ENCODE assay signal across 8 cellular contexts in genomic region chr15:52179278-52180195, GRCh38. TPM values are rescaled to one million over a fixed set of nuclear protein-coding genes. Genes with fewer than 3 reads are reported as not detected.
A peak's percentile ranks its signal among the peaks of the same experiment; 100 is the strongest.
DNase-seq lines count a peak whose midpoint lies in the region; ATAC-seq, FAIRE-seq and TF ChIP-seq lines count a peak whose summit lies in the region.

No MANE protein-coding gene starts in this region.

- H3K36me3 ChIP-seq in K562 (ENCODE audit: control insufficient read depth, insufficient read depth, low read length) (no peaks in the 10 kb centered on the region), sigmoid colon (no peaks in the 10 kb centered on the region)

- no TSS peak for BruUV-seq in K562 (replicated peaks; lab: Mats Ljungman, UMichigan)

- FAIRE-seq in K562 (lab: Jason Lieb, UNC): peak; percentile 32

- H3K4me1 ChIP-seq in K562 (replicated peaks in 1 of 2; ENCODE audit: control insufficient read depth in 2 of 2, insufficient read depth in 2 of 2, low read length in 2 of 2) (peaks cover 2 to 15% of the 10 kb centered on the region in 2 experiments; a peak in 3 of 5 replicates), sigmoid colon (peaks cover 0 to 14% (median 12%) of the 10 kb centered on the region in 4 donors)

- H3K27ac ChIP-seq in K562 (ENCODE audit: extremely low read depth, low read depth, low read length): no peak overlapping the region
- peak overlapping the region; percentile 84 to 89 (median 89) for H3K27ac ChIP-seq in sigmoid colon

- no peak for TF ChIP-seq EP300 in K562 (IDR thresholded peaks at IDR 0.05; ENCODE audit: low read length)
- peak in 1 of 4 donors; percentile 9 for TF ChIP-seq EP300 in sigmoid colon (IDR thresholded peaks at IDR 0.05)

- intact Hi-C loops in K562 (cut with micrococcal nuclease): no loop called here
- intact Hi-C loops in sigmoid colon (cut with DNase I): loop anchor here (5.0 kb wide), 2 partner anchors 37 to 48 kb away; no protein-coding TSS in a partner anchor

- H3K9ac ChIP-seq in K562 (ENCODE audit: insufficient read depth in 1 of 2, low read depth in 2 of 2, low read length in 2 of 2): peak overlapping the region in 1 of 2 experiments; percentile 89; a peak in 2 of 4 replicates

- H4K20me1 ChIP-seq in K562 (replicated peaks; ENCODE audit: control insufficient read depth, insufficient read depth, low read length): 0 out of 2 replicates have a peak, but pooled peaks cover 5% of the 10 kb centered on the region

- no peaks in the 10 kb centered on the region for H3K79me2 ChIP-seq in K562 (ENCODE audit: control insufficient read depth, insufficient read depth, low read length)

- H3K4me3 ChIP-seq in K562: peak overlapping the region; percentile 56
- H3K4me3 ChIP-seq in sigmoid colon: peak overlapping the region; percentile 64 to 77 (median 68)

- CTCF ChIA-PET in K562 (lab: Yijun Ruan, JAX; ENCODE audit: low intra/inter-chr PET ratio): no interaction called here

- no peaks in the 10 kb centered on the region for H3K9me3 ChIP-seq in K562 (replicated peaks; ENCODE audit: control insufficient read depth, insufficient read depth, low read depth, low read length)
- H3K9me3 ChIP-seq in sigmoid colon: no peaks in the 10 kb centered on the region

- ATAC-seq in HG02938 (IDR thresholded peaks at IDR 0.05; ENCODE audit: unreplicated experiment): peak; percentile 72
- ATAC-seq in K562: peak; percentile 91

- H3K27me3 ChIP-seq in K562 (ENCODE audit: control insufficient read depth in 2 of 2, insufficient read depth in 2 of 2, low read length in 2 of 2) (peaks cover 26 to 58% of the 10 kb centered on the region in 2 experiments; a peak in 4 of 5 replicates), sigmoid colon (no peaks in the 10 kb centered on the region)

- no peak for TF ChIP-seq RAD21 in K562 (CRISPR knock-in tag; conservative IDR thresholded peaks at IDR 0.05 in 1 of 2, IDR thresholded peaks at IDR 0.05 in 1 of 2)

- H3K9me1 ChIP-seq in K562 (ENCODE audit: control insufficient read depth, insufficient read depth, low read length): no peaks in the 10 kb centered on the region

- peak; percentile 60 for DNase-seq in SIG-M5 treated with dmso at 0.1 percent for 504 hours (lab: John Stamatoyannopoulos, UW; ENCODE audit: unreplicated experiment)
- DNase-seq in SIG-M5 (lab: John Stamatoyannopoulos, UW): no peak
- DNase-seq in NCI-H187 (lab: John Stamatoyannopoulos, UW): peak; percentile 16 to 71
- peak; percentile 69 for DNase-seq in T1000 (lab: John Stamatoyannopoulos, UW)
- peak; percentile 70 to 88 (median 84) for DNase-seq in K562 (ENCODE audit: extremely low read depth in 1 of 4, low spot score in 3 of 4)
- DNase-seq in iPS DF 19.7 (ENCODE audit: low read depth, low spot score): peak; percentile 40
- peak; percentile 95 for DNase-seq in sigmoid colon

- in situ Hi-C loops in K562 (cut with MboI): no loop called here

- POLR2A ChIA-PET in K562 (lab: Yijun Ruan, JAX): interaction anchor here (0.6 to 1.4 kb wide), 5 partner anchors 16 to 288 kb away, joined by 3 read pairs; partner anchors contain the start of gene LEO1

- TF ChIP-seq POLR2A in K562 (conservative IDR thresholded peaks at IDR 0.05): no peak
- TF ChIP-seq POLR2A in sigmoid colon (IDR thresholded peaks at IDR 0.05): no peak

- no peak for TF ChIP-seq CTCF in K562 (IDR thresholded peaks at IDR 0.05 in 2 of 3, conservative IDR thresholded peaks at IDR 0.05 in 1 of 3; ENCODE audit: insufficient read depth in 2 of 3, low read depth in 1 of 3, low read length in 3 of 3)
- TF ChIP-seq CTCF in sigmoid colon (IDR thresholded peaks at IDR 0.05): no peak

- peak overlapping the region; percentile 95 for H2AFZ ChIP-seq in K562 (ENCODE audit: low read depth, low read length)

- H3K4me2 ChIP-seq in K562 (ENCODE audit: insufficient read depth, low read length): peak overlapping the region; percentile 84

- WGBS in K562 (ENCODE audit: insufficient coverage, low coverage, missing lambda C conversion rate): 1% methylated on average over 56 of the region's 105 CpGs
- 0 to 1% methylated on average over 105 of the region's 105 CpGs for WGBS in sigmoid colon, 2 donors

TF ChIP-seq in K562, 482 proteins besides CTCF, POLR2A, EP300 and RAD21 (continues in another document):
- TF ChIP-seq TBP (optimal IDR thresholded peaks at IDR 0.05; ENCODE audit: low read depth, low read length) (no peak), ZNF57 (CRISPR knock-in tag; IDR thresholded peaks at IDR 0.05) (no peak), PHB (CRISPR knock-in tag; IDR thresholded peaks at IDR 0.05) (no peak), HNRNPL (IDR thresholded peaks at IDR 0.05; ENCODE audit: low read depth, low read length) (no peak), FUS (optimal IDR thresholded peaks at IDR 0.05; ENCODE audit: low read depth, low read length) (peak; percentile 18), SIX5 (IDR thresholded peaks at IDR 0.05; ENCODE audit: borderline replicate concordance in 1 of 2, insufficient read depth in 1 of 2, low read depth in 1 of 2, low read length in 2 of 2) (no peak), CTBP1 (IDR thresholded peaks at IDR 0.05; ENCODE audit: borderline replicate concordance) (peak; percentile 82), PHF8 (IDR thresholded peaks at IDR 0.05; ENCODE audit: borderline replicate concordance, low read length) (peak; percentile 35; the same call in 1 of the 2 replicates), HEY1 (CRISPR knock-in tag; IDR thresholded peaks at IDR 0.05; ENCODE audit: borderline replicate concordance) (no peak), RUNX1 (IDR thresholded peaks at IDR 0.05; ENCODE audit: low read depth) (no peak), CXXC5 (CRISPR knock-in tag; IDR thresholded peaks at IDR 0.05) (peak; percentile 60), NFIX (CRISPR knock-in tag; IDR thresholded peaks at IDR 0.05; ENCODE audit: low read depth) (no peak), L3MBTL2 (IDR thresholded peaks at IDR 0.05) (peak; percentile 69), SRSF9 (IDR thresholded peaks at IDR 0.05; ENCODE audit: borderline replicate concordance, low read depth, low read length) (no peak), EGR1 (conservative IDR thresholded peaks at IDR 0.05) (0 out of 2 replicates have a peak, but pooled peaks have one; percentile 49), ATF1 (CRISPR knock-in tag; IDR thresholded peaks at IDR 0.05) (no peak), ATF1 (tag; IDR thresholded peaks at IDR 0.05) (peak; percentile 76)

RNA-seq across cellular contexts. Expression of gene GNB5, which starts 11.7 kb away (rescaled TPM):
- total RNA-seq in K562 (2011; cell fraction: chromatin; rRNA removed; ENCODE audit: low replicate concordance): 1.4 and 1.9 TPM in 2 replicates
- total RNA-seq in K562 (2011; cell fraction: nucleolus; rRNA removed): 0.92 and 1.2 TPM in 2 replicates
- total RNA-seq in K562 (2011; cell fraction: nucleoplasm; rRNA removed): 2.1 and 2.2 TPM in 2 replicates
- 0.77 and 2.5 TPM in 2 replicates for total RNA-seq in K562 (2014; rRNA removed)
- 0.64 and 0.84 TPM in 2 replicates for total RNA-seq in K562 (2014; rRNA removed; fragmentation: Illumina TruSeq; extraction: Trizol)
- total RNA-seq in K562 (2015; rRNA removed; fragmentation: Illumina TruSeq; extraction: Trizol): 0.11 and 0.98 TPM in 2 replicates
- total RNA-seq in K562 (2021): 1.0 and 1.1 TPM in 2 replicates
- polyA plus RNA-seq in K562 (2011; rRNA removed): 0.70 and 0.79 TPM in 2 replicates
- polyA plus RNA-seq in K562 (2011; cell fraction: cytosol; rRNA removed): 0.55 and 0.79 TPM in 2 replicates
- 0.48 and 0.74 TPM in 2 replicates for polyA plus RNA-seq in K562 (2011; cell fraction: nucleus; rRNA removed)
- 0.92 and 1.2 TPM in 2 replicates for polyA plus RNA-seq in K562 (2012)
- polyA plus RNA-seq in K562 (2014; fragmentation: Illumina TruSeq; extraction: Trizol): 0.61 and 0.70 TPM in 2 replicates
- polyA plus RNA-seq in K562 (2014; fragmentation: Nextera tagmentation; extraction: Ambion mirVana): under 1 TPM; 0.14 to 0.32 TPM
- polyA plus RNA-seq in K562 (2014; rRNA removed): 0.63 and 2.1 TPM in 2 replicates
- 0.77 and 0.81 TPM in 2 replicates for polyA minus RNA-seq in K562 (2011; rRNA and poly(A)+ RNA removed)
- polyA minus RNA-seq in K562 (2011; cell fraction: cytosol; rRNA and poly(A)+ RNA removed): 1.0 and 2.4 TPM in 2 replicates
- 0.44 and 1.3 TPM in 2 replicates for polyA minus RNA-seq in K562 (2011; cell fraction: nucleus; rRNA and poly(A)+ RNA removed)
- 10 to 100 TPM; 31.9 to 39.9 (median 35.6) TPM for total RNA-seq in sigmoid colon
- polyA plus RNA-seq in sigmoid colon: 10 to 100 TPM in 1 of 3 donors, 1 to 10 TPM in 2; 7.8 to 16.5 (median 9.0) TPM

Comparison
In these comparisons a context has a peak if more than half of its experiments do, and no peak if none do; other contexts are left out.
1. RNA of gene GNB5, which starts 11.7 kb away (total RNA-seq): 31.9 to 39.9 TPM in sigmoid colon; 0.11 to 2.5 TPM in K562; every median in the first group is over 4 times any median in the second.